1 cellular context compared by ENCODE assay signal in the genomic region with DNA sequence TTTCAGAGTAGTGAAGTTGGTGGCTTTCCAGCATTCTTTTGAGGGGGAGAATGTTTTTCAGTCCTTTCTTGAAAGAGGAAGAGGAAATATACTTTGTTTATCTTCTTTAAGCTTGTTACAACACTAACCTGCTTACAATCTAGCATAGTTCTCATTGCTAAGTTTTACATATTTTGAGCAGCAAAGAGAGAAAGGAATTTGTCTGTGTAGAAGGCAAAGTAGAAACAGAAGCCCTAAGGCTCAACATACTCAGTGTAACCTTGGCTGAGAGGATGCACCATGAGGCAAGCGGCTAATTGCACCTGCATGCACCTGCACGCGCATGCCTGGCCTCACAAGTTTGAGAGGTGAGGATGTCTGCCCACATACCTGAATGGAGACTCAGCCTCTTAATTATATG.
TF ChIP-seq lines count a peak whose summit lies in the region.

No MANE protein-coding gene starts in this region.

TF ChIP-seq in endothelial cell of umbilical vein, 7 proteins besides CTCF, POLR2A, EP300 and RAD21:
- no peak for TF ChIP-seq POLR2AphosphoS5 (IDR thresholded peaks at IDR 0.05; ENCODE audit: insufficient read depth, low read depth, low read length)
TF ChIP-seq in endothelial cell of umbilical vein: peak in this region for 0.
